ENCODE assay signal across 12 cellular contexts in the genomic region with DNA sequence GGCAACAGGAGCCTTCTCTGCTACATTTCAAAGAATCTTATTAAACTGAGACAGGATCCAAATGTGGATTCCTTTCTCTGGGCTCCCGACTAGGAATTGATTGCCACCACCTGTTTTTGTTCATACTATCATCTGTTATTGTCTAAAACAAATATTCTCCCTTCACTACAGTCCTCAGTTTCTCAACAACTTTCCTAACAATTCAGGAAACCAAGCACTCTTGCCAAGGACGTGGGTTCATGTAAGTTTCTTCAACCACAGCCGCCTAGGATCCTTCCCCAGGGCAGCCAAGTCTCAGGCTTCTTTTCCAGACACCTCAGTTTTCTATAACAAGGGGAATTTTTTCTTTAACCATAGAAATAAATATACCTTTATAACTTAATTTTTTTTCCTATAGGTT. TPM values are rescaled to one million over a fixed set of nuclear protein-coding genes. Genes with fewer than 3 reads are reported as not detected.
DNase-seq lines count a peak whose midpoint lies in the region; ATAC-seq, FAIRE-seq and TF ChIP-seq lines count a peak whose summit lies in the region.
"Had no signal": no experiment of that assay in that cellular context is flagged by ENCODE, and none has a peak within 500 bp of the region (broad histone marks: within the 10 kb centered on the region; RNA-seq: fewer than 3 reads in every experiment).

No MANE protein-coding gene starts in this region.

- no peak overlapping the region for H3K4me3 Mint-ChIP-seq in activated CD4-positive, alpha-beta memory T cell treated with anti-CD3 and anti-CD28 coated beads for 36 hours
- H3K4me3 Mint-ChIP-seq in nephron progenitor cell = no peak overlapping the region
- H3K4me3 Mint-ChIP-seq: activated CD8-positive, alpha-beta T cell treated with anti-CD3 and anti-CD28 coated beads, Interleukin-2, amount 10 ng/mL, durations not matched to agents 7 days and 5 days; activated naive CD4-positive, alpha-beta T cell treated with anti-CD3 and anti-CD28 coated beads, Interleukin-2, amount 50 U/mL, for 24 hours; memory B cell had no signal

- TF ChIP-seq CTCF in AG09319 (IDR thresholded peaks at IDR 0.05; ENCODE audit: low read depth, low read length) = no peak
- no peak for TF ChIP-seq CTCF in pancreas (IDR thresholded peaks at IDR 0.05)
- no peak for TF ChIP-seq CTCF in nephron progenitor cell (IDR thresholded peaks at IDR 0.05)

- POLR2A ChIA-PET in activated CD4-positive, alpha-beta memory T cell treated with anti-CD3 and anti-CD28 coated beads for 36 hours (lab: Charles Lee) = no interaction called here

- WGBS in pancreas, 2 donors = 30 to 38% methylated on average over 3 of the region's 3 CpGs

- intact Hi-C loops in pancreas (cut with DNase I) = no loop called here
- intact Hi-C loops in activated CD4-positive, alpha-beta memory T cell treated with anti-CD3 and anti-CD28 coated beads for 36 hours (cut with micrococcal nuclease) = no loop called here

- ATAC-seq in pancreas (peak in 3 of 4 donors; percentile 32 to 53 (median 44)), HG02610 (IDR thresholded peaks at IDR 0.05; ENCODE audit: unreplicated experiment) (no peak)
- ATAC-seq: activated CD8-positive, alpha-beta T cell treated with anti-CD3 and anti-CD28 coated beads, Interleukin-2, amount 10 ng/mL, durations not matched to agents 7 days and 5 days had no signal

- DNase-seq in AG09319 (ENCODE audit: extremely low read depth, low read depth) (peak; percentile 76), SKM-1 treated with dmso at 0.1 percent for 144 hours (lab: John Stamatoyannopoulos, UW; ENCODE audit: unreplicated experiment) (peak; percentile 60), fibroblast of peridontal ligament (ENCODE audit: extremely low read depth) (peak; percentile 93), pancreas (no peak), DMS79 treated with DMSO at 0.1 percent for 48 hours (lab: John Stamatoyannopoulos, UW) (no peak), nephron progenitor cell (no peak)
- no peak for DNase-seq in activated CD4-positive, alpha-beta memory T cell treated with anti-CD3 and anti-CD28 coated beads for 36 hours
- DNase-seq: activated CD8-positive, alpha-beta T cell treated with anti-CD3 and anti-CD28 coated beads, Interleukin-2, amount 10 ng/mL, durations not matched to agents 7 days and 5 days had no signal

- H3K4me3 ChIP-seq in pancreas = no peak overlapping the region
- H3K4me3 ChIP-seq: hepatocyte had no signal

- no peak for FAIRE-seq in pancreas (lab: Jason Lieb, UNC)

- no peaks in the 10 kb centered on the region for H3K36me3 Mint-ChIP-seq in activated CD4-positive, alpha-beta memory T cell treated with anti-CD3 and anti-CD28 coated beads for 36 hours
- H3K36me3 Mint-ChIP-seq in nephron progenitor cell (ENCODE audit: low read depth) = peaks cover 10% of the 10 kb centered on the region

- peak overlapping the region in 1 of 4 donors; percentile 1 for H3K27ac ChIP-seq in pancreas
- H3K27ac ChIP-seq: hepatocyte had no signal

- H3K27me3 ChIP-seq in pancreas = no peaks in the 10 kb centered on the region
- H3K27me3 ChIP-seq: hepatocyte had no signal

- no peaks in the 10 kb centered on the region for H3K9me3 Mint-ChIP-seq in activated CD4-positive, alpha-beta memory T cell treated with anti-CD3 and anti-CD28 coated beads for 36 hours
- no peaks in the 10 kb centered on the region for H3K9me3 Mint-ChIP-seq in nephron progenitor cell
- H3K9me3 Mint-ChIP-seq: activated naive CD4-positive, alpha-beta T cell treated with anti-CD3 and anti-CD28 coated beads, Interleukin-2, amount 50 U/mL, for 24 hours; memory B cell had no signal

- no peak overlapping the region for H3K27ac Mint-ChIP-seq in activated CD4-positive, alpha-beta memory T cell treated with anti-CD3 and anti-CD28 coated beads for 36 hours
- H3K27ac Mint-ChIP-seq in nephron progenitor cell = no peak overlapping the region
- H3K27ac Mint-ChIP-seq: activated CD8-positive, alpha-beta T cell treated with anti-CD3 and anti-CD28 coated beads, Interleukin-2, amount 10 ng/mL, durations not matched to agents 7 days and 5 days; activated naive CD4-positive, alpha-beta T cell treated with anti-CD3 and anti-CD28 coated beads, Interleukin-2, amount 50 U/mL, for 24 hours had no signal

- no peaks in the 10 kb centered on the region for H3K4me1 Mint-ChIP-seq in activated CD4-positive, alpha-beta memory T cell treated with anti-CD3 and anti-CD28 coated beads for 36 hours (ENCODE audit: low read depth)
- H3K4me1 Mint-ChIP-seq in nephron progenitor cell = peaks cover 15% of the 10 kb centered on the region

- H3K36me3 ChIP-seq in pancreas = no peaks in the 10 kb centered on the region

- no peaks in the 10 kb centered on the region for H3K9me3 ChIP-seq in pancreas

- peaks cover 0 to 7% (median 5%) of the 10 kb centered on the region in 3 donors for H3K4me1 ChIP-seq in pancreas

- CTCF ChIA-PET in activated CD4-positive, alpha-beta memory T cell treated with anti-CD3 and anti-CD28 coated beads for 36 hours (lab: Charles Lee) = interaction anchor here (1.2 kb wide), 1 partner anchor 18 kb away, joined by 6 read pairs; no protein-coding TSS in a partner anchor

- no peaks in the 10 kb centered on the region for H3K27me3 Mint-ChIP-seq in activated CD4-positive, alpha-beta memory T cell treated with anti-CD3 and anti-CD28 coated beads for 36 hours
- H3K27me3 Mint-ChIP-seq in nephron progenitor cell (ENCODE audit: low read depth, poor library complexity) = no peaks in the 10 kb centered on the region
- H3K27me3 Mint-ChIP-seq: activated naive CD4-positive, alpha-beta T cell treated with anti-CD3 and anti-CD28 coated beads, Interleukin-2, amount 50 U/mL, for 24 hours; memory B cell had no signal

RNA-seq across cellular contexts. Expression of a gene that starts 39.5 kb away (rescaled TPM):
- 10 to 100 TPM; 13.7 to 47.2 (median 27.5) TPM for total RNA-seq in pancreas
- 1 to 10 TPM; 3.0 to 4.9 TPM for polyA plus RNA-seq in pancreas
- total RNA-seq in activated CD4-positive, alpha-beta memory T cell treated with anti-CD3 and anti-CD28 coated beads for 36 hours = 10 to 100 TPM; 51.9 to 53.0 TPM

Comparison
In these comparisons a context has a peak if more than half of its experiments do, and no peak if none do; other contexts are left out.
1. DNase-seq: peak in AG09319 (single experiment), SKM-1 treated with dmso at 0.1 percent for 144 hours (single experiment) and fibroblast of peridontal ligament (single experiment); none in pancreas (0 of 6), activated CD4-positive, alpha-beta memory T cell treated with anti-CD3 and anti-CD28 coated beads for 36 hours (single experiment), DMS79 treated with DMSO at 0.1 percent for 48 hours (single experiment) and nephron progenitor cell (single experiment).